In the genomic region with DNA sequence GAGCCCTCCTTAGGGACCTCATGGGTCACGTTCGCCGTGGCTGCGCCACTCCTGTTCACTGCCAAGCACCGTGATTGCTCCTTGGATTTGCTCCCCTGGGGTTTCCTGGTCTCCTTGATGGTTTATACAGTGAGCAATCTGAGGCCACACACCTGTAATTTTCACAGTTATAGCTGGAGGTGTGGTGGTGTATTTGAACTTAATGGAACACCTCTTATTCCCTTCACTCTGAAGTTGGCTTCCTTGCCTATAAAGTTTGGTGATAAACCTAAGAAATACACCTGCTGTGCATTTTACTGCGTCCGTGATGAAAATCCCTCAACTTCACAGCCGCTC, we compare ENCODE assay signal across 1 cellular context.
TF ChIP-seq lines count a peak whose summit lies in the region.

No MANE protein-coding gene starts in this region.

TF ChIP-seq in HepG2, 621 proteins besides CTCF, POLR2A, EP300 and RAD21:
- no peak for TF ChIP-seq ZFP62 (CRISPR knock-in tag; IDR thresholded peaks at IDR 0.05)
- peak; percentile 13; the same call in 1 of the 2 replicates for TF ChIP-seq ZNF430 (CRISPR knock-in tag; IDR thresholded peaks at IDR 0.05)
- TF ChIP-seq NFYC (CRISPR knock-in tag; IDR thresholded peaks at IDR 0.05), result no peak
- 0 out of 2 replicates have a peak, but pooled peaks have one; percentile 14 for TF ChIP-seq CCDC6 (CRISPR knock-in tag; IDR thresholded peaks at IDR 0.05)
- TF ChIP-seq TRIM24 (CRISPR knock-in tag; IDR thresholded peaks at IDR 0.05), result 0 out of 2 replicates have a peak, but pooled peaks have one; percentile 8
- TF ChIP-seq MIXL1 (CRISPR knock-in tag; IDR thresholded peaks at IDR 0.05), result no peak
- 0 out of 2 replicates have a peak, but pooled peaks have one; percentile 55 for TF ChIP-seq KAT7 (CRISPR knock-in tag; IDR thresholded peaks at IDR 0.05; ENCODE audit: borderline replicate concordance)
- TF ChIP-seq ZMYM2 (CRISPR knock-in tag; IDR thresholded peaks at IDR 0.05), result peak; percentile 39; the same call in 1 of the 2 replicates
- TF ChIP-seq, protein P1, sequence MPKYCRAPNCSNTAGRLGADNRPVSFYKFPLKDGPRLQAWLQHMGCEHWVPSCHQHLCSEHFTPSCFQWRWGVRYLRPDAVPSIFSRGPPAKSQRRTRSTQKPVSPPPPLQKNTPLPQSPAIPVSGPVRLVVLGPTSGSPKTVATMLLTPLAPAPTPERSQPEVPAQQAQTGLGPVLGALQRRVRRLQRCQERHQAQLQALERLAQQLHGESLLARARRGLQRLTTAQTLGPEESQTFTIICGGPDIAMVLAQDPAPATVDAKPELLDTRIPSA (CRISPR knock-in tag; IDR thresholded peaks at IDR 0.05; ENCODE audit: borderline replicate concordance), result 0 out of 2 replicates have a peak, but pooled peaks have one; percentile 81
- TF ChIP-seq, protein P2, sequence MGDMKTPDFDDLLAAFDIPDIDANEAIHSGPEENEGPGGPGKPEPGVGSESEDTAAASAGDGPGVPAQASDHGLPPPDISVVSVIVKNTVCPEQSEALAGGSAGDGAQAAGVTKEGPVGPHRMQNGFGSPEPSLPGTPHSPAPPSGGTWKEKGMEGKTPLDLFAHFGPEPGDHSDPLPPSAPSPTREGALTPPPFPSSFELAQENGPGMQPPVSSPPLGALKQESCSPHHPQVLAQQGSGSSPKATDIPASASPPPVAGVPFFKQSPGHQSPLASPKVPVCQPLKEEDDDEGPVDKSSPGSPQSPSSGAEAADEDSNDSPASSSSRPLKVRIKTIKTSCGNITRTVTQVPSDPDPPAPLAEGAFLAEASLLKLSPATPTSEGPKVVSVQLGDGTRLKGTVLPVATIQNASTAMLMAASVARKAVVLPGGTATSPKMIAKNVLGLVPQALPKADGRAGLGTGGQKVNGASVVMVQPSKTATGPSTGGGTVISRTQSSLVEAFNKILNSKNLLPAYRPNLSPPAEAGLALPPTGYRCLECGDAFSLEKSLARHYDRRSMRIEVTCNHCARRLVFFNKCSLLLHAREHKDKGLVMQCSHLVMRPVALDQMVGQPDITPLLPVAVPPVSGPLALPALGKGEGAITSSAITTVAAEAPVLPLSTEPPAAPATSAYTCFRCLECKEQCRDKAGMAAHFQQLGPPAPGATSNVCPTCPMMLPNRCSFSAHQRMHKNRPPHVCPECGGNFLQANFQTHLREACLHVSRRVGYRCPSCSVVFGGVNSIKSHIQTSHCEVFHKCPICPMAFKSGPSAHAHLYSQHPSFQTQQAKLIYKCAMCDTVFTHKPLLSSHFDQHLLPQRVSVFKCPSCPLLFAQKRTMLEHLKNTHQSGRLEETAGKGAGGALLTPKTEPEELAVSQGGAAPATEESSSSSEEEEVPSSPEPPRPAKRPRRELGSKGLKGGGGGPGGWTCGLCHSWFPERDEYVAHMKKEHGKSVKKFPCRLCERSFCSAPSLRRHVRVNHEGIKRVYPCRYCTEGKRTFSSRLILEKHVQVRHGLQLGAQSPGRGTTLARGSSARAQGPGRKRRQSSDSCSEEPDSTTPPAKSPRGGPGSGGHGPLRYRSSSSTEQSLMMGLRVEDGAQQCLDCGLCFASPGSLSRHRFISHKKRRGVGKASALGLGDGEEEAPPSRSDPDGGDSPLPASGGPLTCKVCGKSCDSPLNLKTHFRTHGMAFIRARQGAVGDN (CRISPR knock-in tag; IDR thresholded peaks at IDR 0.05), result peak; percentile 78; the same call in 1 of the 2 replicates
- TF ChIP-seq NR3C1 (CRISPR knock-in tag; IDR thresholded peaks at IDR 0.05), result no peak
- TF ChIP-seq YEATS4 (CRISPR knock-in tag; IDR thresholded peaks at IDR 0.05; ENCODE audit: borderline replicate concordance), result no peak
- TF ChIP-seq, protein P3, sequence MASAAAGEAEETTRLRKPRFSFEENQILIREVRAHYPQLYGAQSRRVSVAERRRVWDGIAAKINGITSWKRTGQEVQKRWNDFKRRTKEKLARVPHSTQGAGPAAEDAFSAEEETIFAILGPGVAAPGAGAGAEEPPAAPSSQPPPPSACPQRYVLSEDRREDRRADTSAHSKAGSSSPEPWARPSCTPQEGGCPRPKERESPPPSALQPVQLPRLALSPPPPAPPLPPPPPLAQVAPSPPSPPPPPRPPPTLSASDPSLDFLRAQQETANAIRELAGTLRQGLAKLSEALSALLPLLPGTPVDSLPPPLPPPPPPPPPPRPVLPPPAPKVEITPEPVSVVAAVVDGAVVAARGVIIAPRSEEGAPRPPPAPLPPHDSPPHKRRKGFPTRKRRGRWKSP (CRISPR knock-in tag; IDR thresholded peaks at IDR 0.05), result no peak
- TF ChIP-seq, protein P4, sequence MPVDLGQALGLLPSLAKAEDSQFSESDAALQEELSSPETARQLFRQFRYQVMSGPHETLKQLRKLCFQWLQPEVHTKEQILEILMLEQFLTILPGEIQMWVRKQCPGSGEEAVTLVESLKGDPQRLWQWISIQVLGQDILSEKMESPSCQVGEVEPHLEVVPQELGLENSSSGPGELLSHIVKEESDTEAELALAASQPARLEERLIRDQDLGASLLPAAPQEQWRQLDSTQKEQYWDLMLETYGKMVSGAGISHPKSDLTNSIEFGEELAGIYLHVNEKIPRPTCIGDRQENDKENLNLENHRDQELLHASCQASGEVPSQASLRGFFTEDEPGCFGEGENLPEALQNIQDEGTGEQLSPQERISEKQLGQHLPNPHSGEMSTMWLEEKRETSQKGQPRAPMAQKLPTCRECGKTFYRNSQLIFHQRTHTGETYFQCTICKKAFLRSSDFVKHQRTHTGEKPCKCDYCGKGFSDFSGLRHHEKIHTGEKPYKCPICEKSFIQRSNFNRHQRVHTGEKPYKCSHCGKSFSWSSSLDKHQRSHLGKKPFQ (CRISPR knock-in tag; IDR thresholded peaks at IDR 0.05; ENCODE audit: insufficient replicate concordance), result no peak
- 0 out of 2 replicates have a peak, but pooled peaks have one; percentile 14 for TF ChIP-seq ZNF124 (CRISPR knock-in tag; IDR thresholded peaks at IDR 0.05)
- TF ChIP-seq MAFK (conservative IDR thresholded peaks at IDR 0.05 in 1 of 2, IDR thresholded peaks at IDR 0.05 in 1 of 2; ENCODE audit: low read length in 2 of 2), result no peak
- TF ChIP-seq, protein P5, sequence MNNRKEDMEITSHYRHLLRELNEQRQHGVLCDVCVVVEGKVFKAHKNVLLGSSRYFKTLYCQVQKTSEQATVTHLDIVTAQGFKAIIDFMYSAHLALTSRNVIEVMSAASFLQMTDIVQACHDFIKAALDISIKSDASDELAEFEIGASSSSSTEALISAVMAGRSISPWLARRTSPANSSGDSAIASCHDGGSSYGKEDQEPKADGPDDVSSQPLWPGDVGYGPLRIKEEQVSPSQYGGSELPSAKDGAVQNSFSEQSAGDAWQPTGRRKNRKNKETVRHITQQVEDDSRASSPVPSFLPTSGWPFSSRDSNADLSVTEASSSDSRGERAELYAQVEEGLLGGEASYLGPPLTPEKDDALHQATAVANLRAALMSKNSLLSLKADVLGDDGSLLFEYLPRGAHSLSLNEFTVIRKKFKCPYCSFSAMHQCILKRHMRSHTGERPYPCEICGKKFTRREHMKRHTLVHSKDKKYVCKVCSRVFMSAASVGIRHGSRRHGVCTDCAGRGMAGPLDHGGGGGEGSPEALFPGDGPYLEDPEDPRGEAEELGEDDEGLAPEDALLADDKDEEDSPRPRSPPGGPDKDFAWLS (CRISPR knock-in tag; IDR thresholded peaks at IDR 0.05; ENCODE audit: borderline replicate concordance), result no peak
- no peak for TF ChIP-seq HOXA5 (CRISPR knock-in tag; IDR thresholded peaks at IDR 0.05)
- TF ChIP-seq, protein P6, sequence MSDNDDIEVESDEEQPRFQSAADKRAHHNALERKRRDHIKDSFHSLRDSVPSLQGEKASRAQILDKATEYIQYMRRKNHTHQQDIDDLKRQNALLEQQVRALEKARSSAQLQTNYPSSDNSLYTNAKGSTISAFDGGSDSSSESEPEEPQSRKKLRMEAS (IDR thresholded peaks at IDR 0.05), result no peak
- TF ChIP-seq ZNF766 (CRISPR knock-in tag; IDR thresholded peaks at IDR 0.05; ENCODE audit: borderline replicate concordance), result no peak
- TF ChIP-seq ZNF317 (CRISPR knock-in tag; IDR thresholded peaks at IDR 0.05), result 0 out of 2 replicates have a peak, but pooled peaks have one; percentile 48
- no peak for TF ChIP-seq CEBPG (CRISPR knock-in tag; IDR thresholded peaks at IDR 0.05)
- TF ChIP-seq, protein P7, sequence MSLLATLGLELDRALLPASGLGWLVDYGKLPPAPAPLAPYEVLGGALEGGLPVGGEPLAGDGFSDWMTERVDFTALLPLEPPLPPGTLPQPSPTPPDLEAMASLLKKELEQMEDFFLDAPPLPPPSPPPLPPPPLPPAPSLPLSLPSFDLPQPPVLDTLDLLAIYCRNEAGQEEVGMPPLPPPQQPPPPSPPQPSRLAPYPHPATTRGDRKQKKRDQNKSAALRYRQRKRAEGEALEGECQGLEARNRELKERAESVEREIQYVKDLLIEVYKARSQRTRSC (CRISPR knock-in tag; IDR thresholded peaks at IDR 0.05; ENCODE audit: low read depth), result 0 out of 2 replicates have a peak, but pooled peaks have one; percentile 14
- TF ChIP-seq EEA1 (CRISPR knock-in tag; IDR thresholded peaks at IDR 0.05; ENCODE audit: borderline replicate concordance), result peak; percentile 71; the same call in 1 of the 2 replicates
- TF ChIP-seq TBX2 (CRISPR knock-in tag; IDR thresholded peaks at IDR 0.05; ENCODE audit: borderline replicate concordance), result no peak
- 0 out of 2 replicates have a peak, but pooled peaks have one; percentile 23 for TF ChIP-seq TMF1 (CRISPR knock-in tag; IDR thresholded peaks at IDR 0.05; ENCODE audit: low read depth)
- no peak for TF ChIP-seq ZNF75D (CRISPR knock-in tag; IDR thresholded peaks at IDR 0.05; ENCODE audit: borderline replicate concordance)
- 0 out of 2 replicates have a peak, but pooled peaks have one; percentile 11 for TF ChIP-seq ARNT2 (CRISPR knock-in tag; IDR thresholded peaks at IDR 0.05; ENCODE audit: low read depth)
- TF ChIP-seq, protein P8, sequence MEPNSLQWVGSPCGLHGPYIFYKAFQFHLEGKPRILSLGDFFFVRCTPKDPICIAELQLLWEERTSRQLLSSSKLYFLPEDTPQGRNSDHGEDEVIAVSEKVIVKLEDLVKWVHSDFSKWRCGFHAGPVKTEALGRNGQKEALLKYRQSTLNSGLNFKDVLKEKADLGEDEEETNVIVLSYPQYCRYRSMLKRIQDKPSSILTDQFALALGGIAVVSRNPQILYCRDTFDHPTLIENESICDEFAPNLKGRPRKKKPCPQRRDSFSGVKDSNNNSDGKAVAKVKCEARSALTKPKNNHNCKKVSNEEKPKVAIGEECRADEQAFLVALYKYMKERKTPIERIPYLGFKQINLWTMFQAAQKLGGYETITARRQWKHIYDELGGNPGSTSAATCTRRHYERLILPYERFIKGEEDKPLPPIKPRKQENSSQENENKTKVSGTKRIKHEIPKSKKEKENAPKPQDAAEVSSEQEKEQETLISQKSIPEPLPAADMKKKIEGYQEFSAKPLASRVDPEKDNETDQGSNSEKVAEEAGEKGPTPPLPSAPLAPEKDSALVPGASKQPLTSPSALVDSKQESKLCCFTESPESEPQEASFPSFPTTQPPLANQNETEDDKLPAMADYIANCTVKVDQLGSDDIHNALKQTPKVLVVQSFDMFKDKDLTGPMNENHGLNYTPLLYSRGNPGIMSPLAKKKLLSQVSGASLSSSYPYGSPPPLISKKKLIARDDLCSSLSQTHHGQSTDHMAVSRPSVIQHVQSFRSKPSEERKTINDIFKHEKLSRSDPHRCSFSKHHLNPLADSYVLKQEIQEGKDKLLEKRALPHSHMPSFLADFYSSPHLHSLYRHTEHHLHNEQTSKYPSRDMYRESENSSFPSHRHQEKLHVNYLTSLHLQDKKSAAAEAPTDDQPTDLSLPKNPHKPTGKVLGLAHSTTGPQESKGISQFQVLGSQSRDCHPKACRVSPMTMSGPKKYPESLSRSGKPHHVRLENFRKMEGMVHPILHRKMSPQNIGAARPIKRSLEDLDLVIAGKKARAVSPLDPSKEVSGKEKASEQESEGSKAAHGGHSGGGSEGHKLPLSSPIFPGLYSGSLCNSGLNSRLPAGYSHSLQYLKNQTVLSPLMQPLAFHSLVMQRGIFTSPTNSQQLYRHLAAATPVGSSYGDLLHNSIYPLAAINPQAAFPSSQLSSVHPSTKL (CRISPR knock-in tag; IDR thresholded peaks at IDR 0.05), result no peak
- no peak for TF ChIP-seq TP53 (CRISPR knock-in tag; conservative IDR thresholded peaks at IDR 0.05)
- no peak for TF ChIP-seq NRL (CRISPR knock-in tag; IDR thresholded peaks at IDR 0.05; ENCODE audit: borderline replicate concordance)
- no peak for TF ChIP-seq ZNF350 (CRISPR knock-in tag; IDR thresholded peaks at IDR 0.05; ENCODE audit: borderline replicate concordance, low read depth)
- no peak for TF ChIP-seq ZNF10 (CRISPR knock-in tag; IDR thresholded peaks at IDR 0.05; ENCODE audit: borderline replicate concordance, low read depth)
